20 cellular contexts compared by ENCODE assay signal in genomic region chr5:83015676-83016075, GRCh38.
"Had no signal": no experiment of that assay in that cellular context is flagged by ENCODE, and none has a peak within 500 bp of the region (broad histone marks: within the 10 kb centered on the region; RNA-seq: fewer than 3 reads in every experiment).

No MANE protein-coding gene starts in this region.

- H3K4me3 Mint-ChIP-seq: activated CD4-positive, alpha-beta memory T cell treated with anti-CD3 and anti-CD28 coated beads, Interleukin-2, amount 10 ng/mL, durations not matched to agents 7 days and 5 days; activated CD4-positive, alpha-beta T cell treated with anti-CD3 and anti-CD28 coated beads for 36 hours; activated T-cell treated with anti-CD3 and anti-CD28 coated beads, Interleukin-2, amount 50 U/mL, for 24 hours; type B pancreatic cell had no signal

- H3K4me1 ChIP-seq: adrenal gland, foreskin keratinocyte, lower lobe of right lung had no signal

- H3K4me3 ChIP-seq: adrenal gland, lower lobe of right lung, skin epidermis had no signal

- H3K36me3 Mint-ChIP-seq: type B pancreatic cell had no signal

- H3K27me3 ChIP-seq: adrenal gland, foreskin keratinocyte had no signal

- DNase-seq: activated CD4-positive, alpha-beta memory T cell treated with anti-CD3 and anti-CD28 coated beads, Interleukin-2, amount 10 ng/mL, durations not matched to agents 7 days and 5 days; activated CD4-positive, alpha-beta T cell treated with anti-CD3 and anti-CD28 coated beads for 36 hours; activated naive CD4-positive, alpha-beta T cell treated with anti-CD3 and anti-CD28 coated beads, Interleukin-2, amount 50 U/mL, for 16 hours; activated T-cell treated with anti-CD3 and anti-CD28 coated beads, Interleukin-2, amount 50 U/mL, for 24 hours; adrenal gland; caudate nucleus; effector CD8-positive, alpha-beta T cell; foreskin keratinocyte; left colon; lower lobe of right lung; midbrain; posterior cingulate gyrus; SK-N-SH; stimulated activated CD4-positive, alpha-beta T cell treated with anti-CD3 and anti-CD28 coated beads, Interleukin-4, amount 100 ng/mL, for 4 hours; stimulated activated CD8-positive, alpha-beta memory T cell treated with anti-CD3 and anti-CD28 coated beads, Interleukin-4, amount 100 ng/mL, for 48 hours; stimulated activated naive CD4-positive, alpha-beta T cell treated with Interleukin-2 at 50 U/mL for 16 hours; substantia nigra; WERI-Rb-1 had no signal

- H3K27ac Mint-ChIP-seq: activated CD4-positive, alpha-beta memory T cell treated with anti-CD3 and anti-CD28 coated beads, Interleukin-2, amount 10 ng/mL, durations not matched to agents 7 days and 5 days; activated CD4-positive, alpha-beta T cell treated with anti-CD3 and anti-CD28 coated beads for 36 hours; activated T-cell treated with anti-CD3 and anti-CD28 coated beads, Interleukin-2, amount 50 U/mL, for 24 hours; type B pancreatic cell had no signal

- H3K4me1 Mint-ChIP-seq: activated CD4-positive, alpha-beta memory T cell treated with anti-CD3 and anti-CD28 coated beads, Interleukin-2, amount 10 ng/mL, durations not matched to agents 7 days and 5 days; activated CD4-positive, alpha-beta T cell treated with anti-CD3 and anti-CD28 coated beads for 36 hours had no signal

- ATAC-seq: activated CD4-positive, alpha-beta T cell treated with anti-CD3 and anti-CD28 coated beads for 36 hours; foreskin keratinocyte; left colon; lower lobe of right lung had no signal

- H3K36me3 ChIP-seq: adrenal gland, lower lobe of right lung, WERI-Rb-1 had no signal

- H3K27ac ChIP-seq: adrenal gland, foreskin keratinocyte, lower lobe of right lung, WERI-Rb-1 had no signal

- H3K9me3 ChIP-seq: adrenal gland, lower lobe of right lung, SK-N-SH had no signal

- H3K27me3 Mint-ChIP-seq: activated CD4-positive, alpha-beta memory T cell treated with anti-CD3 and anti-CD28 coated beads, Interleukin-2, amount 10 ng/mL, durations not matched to agents 7 days and 5 days; activated CD4-positive, alpha-beta T cell treated with anti-CD3 and anti-CD28 coated beads for 36 hours; activated T-cell treated with anti-CD3 and anti-CD28 coated beads, Interleukin-2, amount 50 U/mL, for 24 hours had no signal
